ENCODE assay signal across 8 cellular contexts in the genomic region with DNA sequence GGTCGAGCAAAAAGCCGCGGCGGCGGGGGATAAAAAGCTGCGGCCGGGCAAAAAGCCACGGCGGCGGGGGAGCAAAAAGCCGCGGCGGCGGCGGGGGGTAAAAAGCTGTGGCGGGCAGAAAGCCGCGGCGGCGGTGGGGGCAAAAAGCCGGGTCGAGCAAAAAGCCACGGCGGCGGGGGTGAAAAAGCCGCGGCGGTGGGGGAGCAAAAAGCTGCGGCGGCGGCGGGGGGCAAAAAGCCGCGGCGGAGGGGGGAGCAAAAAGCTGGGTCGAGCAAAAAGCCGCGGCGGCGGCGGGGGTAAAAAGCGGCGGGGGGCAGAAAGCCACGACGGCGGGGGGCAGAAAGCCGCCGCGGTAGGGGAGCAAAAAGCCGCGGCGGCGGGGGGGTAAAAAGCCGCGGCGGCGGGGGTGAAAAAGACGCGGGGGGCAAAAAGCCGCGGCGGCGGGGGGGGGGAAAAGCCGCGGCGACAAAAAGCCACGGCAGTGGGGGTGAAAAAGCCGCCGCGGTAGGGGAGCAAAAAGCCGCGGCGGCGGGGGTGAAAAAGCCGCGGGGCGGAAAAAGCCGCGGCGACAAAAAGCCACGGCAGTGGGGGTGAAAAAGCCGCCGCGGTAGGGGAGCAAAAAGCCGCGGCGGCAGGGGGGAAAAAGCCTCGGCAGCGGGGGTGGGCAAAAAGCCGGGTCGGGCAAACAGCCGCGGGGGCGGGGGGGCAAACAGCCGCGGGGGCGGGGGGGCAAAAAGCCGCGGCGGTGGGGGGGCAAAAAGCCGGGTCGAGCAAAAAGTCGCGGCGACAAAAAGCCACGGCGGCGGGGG.
A peak's percentile ranks its signal among the peaks of the same experiment; 100 is the strongest.
DNase-seq lines count a peak whose midpoint lies in the region; ATAC-seq and TF ChIP-seq lines count a peak whose summit lies in the region.
"Not testable (repeated sequence)": the region's sequence is repeated elsewhere in the genome, so short reads cannot be mapped to it uniquely, and the experiment has no call there.

No MANE protein-coding gene starts in this region.

- H3K27ac ChIP-seq in H9 (ENCODE audit: insufficient read length, low read depth, low read length); right cardiac atrium (ENCODE audit: low read length); osteoblast (ENCODE audit: low read depth, low read length); aorta (ENCODE audit: low read depth in 1 of 2, low read length in 2 of 2): not testable (repeated sequence)

- not testable (repeated sequence) for H3K9ac ChIP-seq in H9 (ENCODE audit: extremely low read depth, insufficient read length, low read length)

- not testable (repeated sequence) for H2BK5ac ChIP-seq in H9 (ENCODE audit: insufficient read length, low read length)

- peak overlapping the region; percentile 15 to 57; a peak in 3 of 5 replicates for H3K4me3 Mint-ChIP-seq in H9

- H3K27ac Mint-ChIP-seq in H9: not testable (repeated sequence)

- H4K8ac ChIP-seq in H9 (replicated peaks; ENCODE audit: insufficient read length, low read depth, low read length): not testable (repeated sequence)

- H3K4ac ChIP-seq in H9 (ENCODE audit: low read depth, low read length): not testable (repeated sequence)

- H3K79me2 ChIP-seq in H9 (ENCODE audit: insufficient read depth, low read length); osteoblast (ENCODE audit: insufficient read depth, low read length): not testable (repeated sequence)

- H3K14ac ChIP-seq in H9 (ENCODE audit: insufficient read depth, low read length): not testable (repeated sequence)

- DNase-seq in H9: peak; percentile 20
- peak; percentile 1 for DNase-seq in RPMI8226
- DNase-seq in activated naive CD4-positive, alpha-beta T cell treated with Interleukin-2 at 50 U/mL for 16 hours: peak; percentile 1
- peak; percentile 69 for DNase-seq in ecto neural progenitor cell (ENCODE audit: low spot score)
- DNase-seq in right cardiac atrium; osteoblast (ENCODE audit: insufficient read length, low spot score, missing footprints); aorta: not testable (repeated sequence)
- peak; percentile 7 for DNase-seq in stimulated activated CD4-positive, alpha-beta T cell treated with anti-CD3 and anti-CD28 coated beads, Interleukin-4, amount 100 ng/mL, for 1 hour

- not testable (repeated sequence) for H3K23me2 ChIP-seq in H9 (ENCODE audit: insufficient read length, low read depth, low read length, poor library complexity, severe bottlenecking)

- ATAC-seq in right cardiac atrium; aorta (ENCODE audit: low FRiP score): not testable (repeated sequence)

- not testable (repeated sequence) for H3K79me1 ChIP-seq in H9 (ENCODE audit: insufficient read depth, low read depth, low read length, poor library complexity, severe bottlenecking)

- not testable (repeated sequence) for H3K4me1 ChIP-seq in H9 (ENCODE audit: insufficient read depth, low read length); right cardiac atrium (ENCODE audit: control insufficient read depth, insufficient read depth, low read length); osteoblast (ENCODE audit: insufficient read depth, low read length); aorta (ENCODE audit: control insufficient read depth in 1 of 2, insufficient read depth in 2 of 2, low read length in 2 of 2)

- not testable (repeated sequence) for H2AK5ac ChIP-seq in H9 (ENCODE audit: insufficient read length, low read length)

- H4K5ac ChIP-seq in H9 (ENCODE audit: insufficient read length, low read depth, low read length): not testable (repeated sequence)

- not testable (repeated sequence) for H3K36me3 Mint-ChIP-seq in H9 (ENCODE audit: insufficient read depth in 1 of 3, low read depth in 3 of 3)

- not testable (repeated sequence) for TF ChIP-seq CTCF in H9 (conservative IDR thresholded peaks at IDR 0.05); osteoblast (IDR thresholded peaks at IDR 0.05; ENCODE audit: extremely low read depth, low read depth, low read length)

- not testable (repeated sequence) for H4K20me1 ChIP-seq in H9 (ENCODE audit: control insufficient read depth, insufficient read depth, insufficient read length); osteoblast (ENCODE audit: insufficient read depth, low read length)

- not testable (repeated sequence) for H2AFZ ChIP-seq in H9 (ENCODE audit: low read length); osteoblast (ENCODE audit: low read length)

- H2BK20ac ChIP-seq in H9 (ENCODE audit: low read depth, low read length, poor library complexity, severe bottlenecking): not testable (repeated sequence)

- not testable (repeated sequence) for H2BK12ac ChIP-seq in H9 (ENCODE audit: insufficient read length, low read depth, low read length)

- not testable (repeated sequence) for H3K36me3 ChIP-seq in osteoblast (ENCODE audit: insufficient read depth, low read length); aorta (ENCODE audit: control insufficient read depth in 1 of 2, insufficient read depth in 2 of 2, low read length in 1 of 2)

- H4K91ac ChIP-seq in H9 (ENCODE audit: insufficient read length, low read depth, low read length): not testable (repeated sequence)

- intact Hi-C loops in right cardiac atrium (cut with DNase I); aorta (cut with DNase I): not testable (repeated sequence)

- H3K4me3 ChIP-seq in right cardiac atrium (ENCODE audit: low read length) (peak overlapping the region; percentile 78), osteoblast (ENCODE audit: insufficient read depth, low read length) (peak overlapping the region; percentile 28), aorta (ENCODE audit: low read length in 2 of 2) (peak overlapping the region; percentile 15 to 31)

- H3K9me3 ChIP-seq in H9 (ENCODE audit: control insufficient read depth, low read depth, low read length); right cardiac atrium (ENCODE audit: control insufficient read depth, low read length); osteoblast (ENCODE audit: low read depth, low read length); aorta (ENCODE audit: control insufficient read depth, low read length): not testable (repeated sequence)

- H3K18ac ChIP-seq in H9 (ENCODE audit: insufficient read length, low read depth, low read length): not testable (repeated sequence)

- H3K4me1 Mint-ChIP-seq in H9: not testable (repeated sequence)

- not testable (repeated sequence) for H3K9me3 Mint-ChIP-seq in H9

- not testable (repeated sequence) for H3K27me3 ChIP-seq in H9 (ENCODE audit: insufficient read depth, low read length); right cardiac atrium (ENCODE audit: control insufficient read depth, insufficient read depth); osteoblast (ENCODE audit: insufficient read depth, low read length); aorta (ENCODE audit: control insufficient read depth in 1 of 2, insufficient read depth in 2 of 2, low read length in 1 of 2)

- WGBS in H9 (ENCODE audit: extremely low coverage, insufficient read length, low lambda C conversion rate): no CpG with 5 or more reads among the region's 108 CpGs
- WGBS in right cardiac atrium: 3% methylated on average over 92 of the region's 108 CpGs
- 2% methylated on average over 108 of the region's 108 CpGs; no CpG with 5 or more reads in 1 of the 2 donors for WGBS in aorta, 2 donors

- H3K27me3 Mint-ChIP-seq in H9 (ENCODE audit: low read depth): peaks cover 44% of the 10 kb centered on the region

- not testable (repeated sequence) for H2BK120ac ChIP-seq in H9 (ENCODE audit: low read depth, low read length, poor library complexity, severe bottlenecking)

- H3T11ph ChIP-seq in H9 (ENCODE audit: low read length): not testable (repeated sequence)

- not testable (repeated sequence) for H3K4me2 ChIP-seq in H9 (ENCODE audit: insufficient read depth, insufficient read length, low read length); osteoblast (ENCODE audit: insufficient read depth, low read length)

- H3K23ac ChIP-seq in H9 (ENCODE audit: insufficient read length, low read depth, low read length): not testable (repeated sequence)

- not testable (repeated sequence) for H3K56ac ChIP-seq in H9 (ENCODE audit: insufficient read length, low read depth, low read length)

- not testable (repeated sequence) for H2BK15ac ChIP-seq in H9 (ENCODE audit: low read depth, low read length)

Comparison
In these comparisons a context has a peak if more than half of its experiments do, and no peak if none do; other contexts are left out.
1. H3K4me3 ChIP-seq: peak in every context shown above with its lines; median percentile 78 in right cardiac atrium; 28 in osteoblast; 23 in aorta.